1 cellular context compared by ENCODE assay signal in the genomic region with DNA sequence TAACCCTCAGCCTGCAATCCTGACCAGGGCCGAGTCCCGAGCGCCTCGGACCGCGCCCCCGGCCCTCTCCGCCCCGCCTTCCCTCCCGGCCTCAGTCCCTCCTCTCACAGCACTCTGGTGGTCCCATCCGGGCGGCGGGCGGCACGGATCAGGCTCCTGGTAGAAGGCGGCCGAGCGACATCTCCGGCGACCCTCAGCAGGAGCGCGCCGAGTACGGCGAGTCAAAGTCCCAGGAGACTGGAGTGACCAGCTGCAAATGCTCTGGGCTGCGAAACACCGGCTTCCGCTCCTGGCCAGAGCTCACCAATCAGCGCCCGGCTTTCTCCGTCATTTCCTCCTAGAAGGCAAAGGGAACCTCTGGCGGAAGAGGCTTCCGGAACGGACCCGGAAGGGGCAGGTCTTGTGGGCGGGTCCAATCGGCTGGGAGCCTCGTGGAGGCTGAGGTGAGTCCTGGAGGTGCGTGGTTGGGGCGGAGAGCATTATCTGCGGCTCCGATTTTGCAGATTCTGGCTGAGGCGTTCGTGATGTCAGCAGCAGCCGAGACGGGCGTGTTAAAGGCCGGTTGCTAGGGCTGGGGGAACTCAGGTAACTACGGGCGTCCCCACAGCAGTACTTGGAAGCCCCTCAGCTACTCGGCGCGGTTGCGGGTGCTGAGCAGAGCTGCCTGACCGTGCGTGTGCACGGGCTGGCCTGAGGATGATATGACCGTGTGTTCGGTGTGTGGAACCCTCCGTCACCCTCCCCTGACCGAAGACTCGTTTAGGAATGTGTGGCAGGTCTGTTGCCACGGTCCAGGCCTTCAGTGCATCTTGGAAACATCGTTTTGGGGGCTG.
TF ChIP-seq lines count a peak whose summit lies in the region.

A gene with protein sequence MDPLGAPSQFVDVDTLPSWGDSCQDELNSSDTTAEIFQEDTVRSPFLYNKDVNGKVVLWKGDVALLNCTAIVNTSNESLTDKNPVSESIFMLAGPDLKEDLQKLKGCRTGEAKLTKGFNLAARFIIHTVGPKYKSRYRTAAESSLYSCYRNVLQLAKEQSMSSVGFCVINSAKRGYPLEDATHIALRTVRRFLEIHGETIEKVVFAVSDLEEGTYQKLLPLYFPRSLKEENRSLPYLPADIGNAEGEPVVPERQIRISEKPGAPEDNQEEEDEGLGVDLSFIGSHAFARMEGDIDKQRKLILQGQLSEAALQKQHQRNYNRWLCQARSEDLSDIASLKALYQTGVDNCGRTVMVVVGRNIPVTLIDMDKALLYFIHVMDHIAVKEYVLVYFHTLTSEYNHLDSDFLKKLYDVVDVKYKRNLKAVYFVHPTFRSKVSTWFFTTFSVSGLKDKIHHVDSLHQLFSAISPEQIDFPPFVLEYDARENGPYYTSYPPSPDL (minus strand): TSS at position 282 of the 833 bp plus-strand sequence. CDS start 9,264 bp downstream, outside the sequence.
A gene (plus strand): TSS at position 400 of the 833 bp plus-strand sequence. CDS start 3,581 bp downstream, outside the sequence.

TF ChIP-seq in K562, 482 proteins besides CTCF, POLR2A, EP300 and RAD21 (continued from another document and continues in another):
- TF ChIP-seq SAP30 (IDR thresholded peaks at IDR 0.05; ENCODE audit: borderline replicate concordance, insufficient read depth, low read depth, low read length, poor library complexity, severe bottlenecking) (peak; percentile 86), ZC3H11A (IDR thresholded peaks at IDR 0.05; ENCODE audit: low read depth, low read length) (no peak), COPS2 (conservative IDR thresholded peaks at IDR 0.05) (no peak), SREBF1 (IDR thresholded peaks at IDR 0.05; ENCODE audit: borderline replicate concordance, low read depth, low read length) (no peak), SUPT5H (IDR thresholded peaks at IDR 0.05) (peak; percentile 89), TBL1XR1 (IDR thresholded peaks at IDR 0.05; ENCODE audit: low read length in 2 of 2) (0 out of 4 replicates have a peak, but pooled peaks of 1 of the 2 experiments have one; percentile 47), NRF1 (conservative IDR thresholded peaks at IDR 0.05 in 1 of 2, IDR thresholded peaks at IDR 0.05 in 1 of 2) (peak; percentile 70 to 72), POU5F1 (IDR thresholded peaks at IDR 0.05; ENCODE audit: borderline replicate concordance, low read depth, low read length, partially characterized antibody) (no peak), MYNN (IDR thresholded peaks at IDR 0.05) (no peak), MYNN (CRISPR knock-in tag; IDR thresholded peaks at IDR 0.05) (no peak), HDGF (IDR thresholded peaks at IDR 0.05) (0 out of 2 replicates have a peak, but pooled peaks have one; percentile 65), SNRNP70 (optimal IDR thresholded peaks at IDR 0.05; ENCODE audit: low read depth, low read length) (no peak), JUNB (CRISPR knock-in tag; conservative IDR thresholded peaks at IDR 0.05) (no peak), DNMT1 (IDR thresholded peaks at IDR 0.05) (no peak), PRMT5 (CRISPR knock-in tag; IDR thresholded peaks at IDR 0.05) (no peak), EGR1 (conservative IDR thresholded peaks at IDR 0.05) (no peak), ELF1 (tag; IDR thresholded peaks at IDR 0.05) (peak; percentile 97), SIN3A (IDR thresholded peaks at IDR 0.05; ENCODE audit: borderline replicate concordance in 2 of 2, control insufficient read depth in 1 of 2, low read depth in 2 of 2, low read length in 2 of 2) (peak; percentile 92 to 96; a peak in 3 of 4 replicates), TAF1 (IDR thresholded peaks at IDR 0.05; ENCODE audit: control insufficient read depth, extremely low read depth, insufficient read depth, low read length, severe bottlenecking) (peak; percentile 56), HOXB6 (CRISPR knock-in tag; IDR thresholded peaks at IDR 0.05; ENCODE audit: borderline replicate concordance) (no peak), ZNF695 (CRISPR knock-in tag; IDR thresholded peaks at IDR 0.05) (no peak), PURB (CRISPR knock-in tag; IDR thresholded peaks at IDR 0.05; ENCODE audit: low read depth) (no peak), NR2C2 (CRISPR knock-in tag; IDR thresholded peaks at IDR 0.05) (no peak), NR2C2 (tag; IDR thresholded peaks at IDR 0.05) (peak; percentile 74), FOS (IDR thresholded peaks at IDR 0.05; ENCODE audit: extremely low read depth, insufficient read length) (peak; percentile 57), DACH1 (IDR thresholded peaks at IDR 0.05; ENCODE audit: partially characterized antibody) (peak; percentile 22), CREB1 (IDR thresholded peaks at IDR 0.05) (peak; percentile 86), CREB1 (CRISPR knock-in tag; IDR thresholded peaks at IDR 0.05) (peak; percentile 85), NFXL1 (CRISPR knock-in tag; IDR thresholded peaks at IDR 0.05) (no peak), EP400 (IDR thresholded peaks at IDR 0.05) (peak; percentile 97)
- TF ChIP-seq, protein P1, sequence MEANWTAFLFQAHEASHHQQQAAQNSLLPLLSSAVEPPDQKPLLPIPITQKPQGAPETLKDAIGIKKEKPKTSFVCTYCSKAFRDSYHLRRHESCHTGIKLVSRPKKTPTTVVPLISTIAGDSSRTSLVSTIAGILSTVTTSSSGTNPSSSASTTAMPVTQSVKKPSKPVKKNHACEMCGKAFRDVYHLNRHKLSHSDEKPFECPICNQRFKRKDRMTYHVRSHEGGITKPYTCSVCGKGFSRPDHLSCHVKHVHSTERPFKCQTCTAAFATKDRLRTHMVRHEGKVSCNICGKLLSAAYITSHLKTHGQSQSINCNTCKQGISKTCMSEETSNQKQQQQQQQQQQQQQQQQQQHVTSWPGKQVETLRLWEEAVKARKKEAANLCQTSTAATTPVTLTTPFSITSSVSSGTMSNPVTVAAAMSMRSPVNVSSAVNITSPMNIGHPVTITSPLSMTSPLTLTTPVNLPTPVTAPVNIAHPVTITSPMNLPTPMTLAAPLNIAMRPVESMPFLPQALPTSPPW (CRISPR knock-in tag; IDR thresholded peaks at IDR 0.05) = peak; percentile 61
- TF ChIP-seq, protein P2, sequence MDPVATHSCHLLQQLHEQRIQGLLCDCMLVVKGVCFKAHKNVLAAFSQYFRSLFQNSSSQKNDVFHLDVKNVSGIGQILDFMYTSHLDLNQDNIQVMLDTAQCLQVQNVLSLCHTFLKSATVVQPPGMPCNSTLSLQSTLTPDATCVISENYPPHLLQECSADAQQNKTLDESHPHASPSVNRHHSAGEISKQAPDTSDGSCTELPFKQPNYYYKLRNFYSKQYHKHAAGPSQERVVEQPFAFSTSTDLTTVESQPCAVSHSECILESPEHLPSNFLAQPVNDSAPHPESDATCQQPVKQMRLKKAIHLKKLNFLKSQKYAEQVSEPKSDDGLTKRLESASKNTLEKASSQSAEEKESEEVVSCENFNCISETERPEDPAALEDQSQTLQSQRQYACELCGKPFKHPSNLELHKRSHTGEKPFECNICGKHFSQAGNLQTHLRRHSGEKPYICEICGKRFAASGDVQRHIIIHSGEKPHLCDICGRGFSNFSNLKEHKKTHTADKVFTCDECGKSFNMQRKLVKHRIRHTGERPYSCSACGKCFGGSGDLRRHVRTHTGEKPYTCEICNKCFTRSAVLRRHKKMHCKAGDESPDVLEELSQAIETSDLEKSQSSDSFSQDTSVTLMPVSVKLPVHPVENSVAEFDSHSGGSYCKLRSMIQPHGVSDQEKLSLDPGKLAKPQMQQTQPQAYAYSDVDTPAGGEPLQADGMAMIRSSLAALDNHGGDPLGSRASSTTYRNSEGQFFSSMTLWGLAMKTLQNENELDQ (CRISPR knock-in tag; IDR thresholded peaks at IDR 0.05; ENCODE audit: borderline replicate concordance) = no peak
- TF ChIP-seq, protein P3, sequence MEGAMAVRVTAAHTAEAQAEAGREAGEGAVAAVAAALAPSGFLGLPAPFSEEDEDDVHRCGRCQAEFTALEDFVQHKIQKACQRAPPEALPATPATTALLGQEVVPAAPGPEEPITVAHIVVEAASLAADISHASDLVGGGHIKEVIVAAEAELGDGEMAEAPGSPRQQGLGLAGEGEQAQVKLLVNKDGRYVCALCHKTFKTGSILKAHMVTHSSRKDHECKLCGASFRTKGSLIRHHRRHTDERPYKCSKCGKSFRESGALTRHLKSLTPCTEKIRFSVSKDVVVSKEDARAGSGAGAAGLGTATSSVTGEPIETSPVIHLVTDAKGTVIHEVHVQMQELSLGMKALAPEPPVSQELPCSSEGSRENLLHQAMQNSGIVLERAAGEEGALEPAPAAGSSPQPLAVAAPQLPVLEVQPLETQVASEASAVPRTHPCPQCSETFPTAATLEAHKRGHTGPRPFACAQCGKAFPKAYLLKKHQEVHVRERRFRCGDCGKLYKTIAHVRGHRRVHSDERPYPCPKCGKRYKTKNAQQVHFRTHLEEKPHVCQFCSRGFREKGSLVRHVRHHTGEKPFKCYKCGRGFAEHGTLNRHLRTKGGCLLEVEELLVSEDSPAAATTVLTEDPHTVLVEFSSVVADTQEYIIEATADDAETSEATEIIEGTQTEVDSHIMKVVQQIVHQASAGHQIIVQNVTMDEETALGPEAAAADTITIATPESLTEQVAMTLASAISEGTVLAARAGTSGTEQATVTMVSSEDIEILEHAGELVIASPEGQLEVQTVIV (CRISPR knock-in tag; IDR thresholded peaks at IDR 0.05; ENCODE audit: borderline replicate concordance) = no peak
- TF ChIP-seq, protein P4, sequence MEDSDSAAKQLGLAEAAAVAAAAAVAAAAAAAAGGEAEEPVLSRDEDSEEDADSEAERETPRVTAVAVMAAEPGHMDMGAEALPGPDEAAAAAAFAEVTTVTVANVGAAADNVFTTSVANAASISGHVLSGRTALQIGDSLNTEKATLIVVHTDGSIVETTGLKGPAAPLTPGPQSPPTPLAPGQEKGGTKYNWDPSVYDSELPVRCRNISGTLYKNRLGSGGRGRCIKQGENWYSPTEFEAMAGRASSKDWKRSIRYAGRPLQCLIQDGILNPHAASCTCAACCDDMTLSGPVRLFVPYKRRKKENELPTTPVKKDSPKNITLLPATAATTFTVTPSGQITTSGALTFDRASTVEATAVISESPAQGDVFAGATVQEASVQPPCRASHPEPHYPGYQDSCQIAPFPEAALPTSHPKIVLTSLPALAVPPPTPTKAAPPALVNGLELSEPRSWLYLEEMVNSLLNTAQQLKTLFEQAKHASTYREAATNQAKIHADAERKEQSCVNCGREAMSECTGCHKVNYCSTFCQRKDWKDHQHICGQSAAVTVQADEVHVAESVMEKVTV (CRISPR knock-in tag; IDR thresholded peaks at IDR 0.05) = no peak
- TF ChIP-seq, protein P5, sequence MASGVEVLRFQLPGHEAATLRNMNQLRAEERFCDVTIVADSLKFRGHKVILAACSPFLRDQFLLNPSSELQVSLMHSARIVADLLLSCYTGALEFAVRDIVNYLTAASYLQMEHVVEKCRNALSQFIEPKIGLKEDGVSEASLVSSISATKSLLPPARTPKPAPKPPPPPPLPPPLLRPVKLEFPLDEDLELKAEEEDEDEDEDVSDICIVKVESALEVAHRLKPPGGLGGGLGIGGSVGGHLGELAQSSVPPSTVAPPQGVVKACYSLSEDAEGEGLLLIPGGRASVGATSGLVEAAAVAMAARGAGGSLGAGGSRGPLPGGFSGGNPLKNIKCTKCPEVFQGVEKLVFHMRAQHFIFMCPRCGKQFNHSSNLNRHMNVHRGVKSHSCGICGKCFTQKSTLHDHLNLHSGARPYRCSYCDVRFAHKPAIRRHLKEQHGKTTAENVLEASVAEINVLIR (CRISPR knock-in tag; IDR thresholded peaks at IDR 0.05) = peak; percentile 65; the same call in 1 of the 2 replicates
- TF ChIP-seq, protein P6, sequence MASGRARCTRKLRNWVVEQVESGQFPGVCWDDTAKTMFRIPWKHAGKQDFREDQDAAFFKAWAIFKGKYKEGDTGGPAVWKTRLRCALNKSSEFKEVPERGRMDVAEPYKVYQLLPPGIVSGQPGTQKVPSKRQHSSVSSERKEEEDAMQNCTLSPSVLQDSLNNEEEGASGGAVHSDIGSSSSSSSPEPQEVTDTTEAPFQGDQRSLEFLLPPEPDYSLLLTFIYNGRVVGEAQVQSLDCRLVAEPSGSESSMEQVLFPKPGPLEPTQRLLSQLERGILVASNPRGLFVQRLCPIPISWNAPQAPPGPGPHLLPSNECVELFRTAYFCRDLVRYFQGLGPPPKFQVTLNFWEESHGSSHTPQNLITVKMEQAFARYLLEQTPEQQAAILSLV (tag; IDR thresholded peaks at IDR 0.05) = no peak
- TF ChIP-seq, protein P7, sequence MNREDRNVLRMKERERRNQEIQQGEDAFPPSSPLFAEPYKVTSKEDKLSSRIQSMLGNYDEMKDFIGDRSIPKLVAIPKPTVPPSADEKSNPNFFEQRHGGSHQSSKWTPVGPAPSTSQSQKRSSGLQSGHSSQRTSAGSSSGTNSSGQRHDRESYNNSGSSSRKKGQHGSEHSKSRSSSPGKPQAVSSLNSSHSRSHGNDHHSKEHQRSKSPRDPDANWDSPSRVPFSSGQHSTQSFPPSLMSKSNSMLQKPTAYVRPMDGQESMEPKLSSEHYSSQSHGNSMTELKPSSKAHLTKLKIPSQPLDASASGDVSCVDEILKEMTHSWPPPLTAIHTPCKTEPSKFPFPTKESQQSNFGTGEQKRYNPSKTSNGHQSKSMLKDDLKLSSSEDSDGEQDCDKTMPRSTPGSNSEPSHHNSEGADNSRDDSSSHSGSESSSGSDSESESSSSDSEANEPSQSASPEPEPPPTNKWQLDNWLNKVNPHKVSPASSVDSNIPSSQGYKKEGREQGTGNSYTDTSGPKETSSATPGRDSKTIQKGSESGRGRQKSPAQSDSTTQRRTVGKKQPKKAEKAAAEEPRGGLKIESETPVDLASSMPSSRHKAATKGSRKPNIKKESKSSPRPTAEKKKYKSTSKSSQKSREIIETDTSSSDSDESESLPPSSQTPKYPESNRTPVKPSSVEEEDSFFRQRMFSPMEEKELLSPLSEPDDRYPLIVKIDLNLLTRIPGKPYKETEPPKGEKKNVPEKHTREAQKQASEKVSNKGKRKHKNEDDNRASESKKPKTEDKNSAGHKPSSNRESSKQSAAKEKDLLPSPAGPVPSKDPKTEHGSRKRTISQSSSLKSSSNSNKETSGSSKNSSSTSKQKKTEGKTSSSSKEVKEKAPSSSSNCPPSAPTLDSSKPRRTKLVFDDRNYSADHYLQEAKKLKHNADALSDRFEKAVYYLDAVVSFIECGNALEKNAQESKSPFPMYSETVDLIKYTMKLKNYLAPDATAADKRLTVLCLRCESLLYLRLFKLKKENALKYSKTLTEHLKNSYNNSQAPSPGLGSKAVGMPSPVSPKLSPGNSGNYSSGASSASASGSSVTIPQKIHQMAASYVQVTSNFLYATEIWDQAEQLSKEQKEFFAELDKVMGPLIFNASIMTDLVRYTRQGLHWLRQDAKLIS (CRISPR knock-in tag; IDR thresholded peaks at IDR 0.05) = no peak
- TF ChIP-seq, protein P8, sequence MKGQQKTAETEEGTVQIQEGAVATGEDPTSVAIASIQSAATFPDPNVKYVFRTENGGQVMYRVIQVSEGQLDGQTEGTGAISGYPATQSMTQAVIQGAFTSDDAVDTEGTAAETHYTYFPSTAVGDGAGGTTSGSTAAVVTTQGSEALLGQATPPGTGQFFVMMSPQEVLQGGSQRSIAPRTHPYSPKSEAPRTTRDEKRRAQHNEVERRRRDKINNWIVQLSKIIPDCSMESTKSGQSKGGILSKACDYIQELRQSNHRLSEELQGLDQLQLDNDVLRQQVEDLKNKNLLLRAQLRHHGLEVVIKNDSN (CRISPR knock-in tag; IDR thresholded peaks at IDR 0.05) = 0 out of 2 replicates have a peak, but pooled peaks have one; percentile 29
